ENCODE assay signal across 17 cellular contexts in genomic region chr18:58697131-58697530, GRCh38. TPM values are rescaled to one million over a fixed set of nuclear protein-coding genes. Genes with fewer than 3 reads are reported as not detected.
DNase-seq lines count a peak whose midpoint lies in the region; ATAC-seq and TF ChIP-seq lines count a peak whose summit lies in the region.
"Had no signal": no experiment of that assay in that cellular context is flagged by ENCODE, and none has a peak within 500 bp of the region (broad histone marks: within the 10 kb centered on the region; RNA-seq: fewer than 3 reads in every experiment).

No MANE protein-coding gene starts in this region.

- peaks cover 37% of the 10 kb centered on the region for H3K36me3 Mint-ChIP-seq in activated T-cell treated with anti-CD3 and anti-CD28 coated beads, Interleukin-2, amount 50 U/mL, for 4 hours (ENCODE audit: insufficient read depth)
- H3K36me3 Mint-ChIP-seq in T-helper 1 cell treated with Interleukin-12 subunit alpha and Interleukin-12 subunit beta and Interleukin-4 antibody, amounts not matched to agents 30 μg/mL and 1 μg/mL, for 36 hours (ENCODE audit: low read depth), result peaks cover 32% of the 10 kb centered on the region
- peaks cover 42% of the 10 kb centered on the region for H3K36me3 Mint-ChIP-seq in activated naive CD8-positive, alpha-beta T cell treated with anti-CD3 and anti-CD28 coated beads, Interleukin-2, amount 50 U/mL, for 24 hours (ENCODE audit: low read depth)
- H3K36me3 Mint-ChIP-seq in stimulated activated effector memory CD8-positive, alpha-beta T cell treated with anti-CD3 and anti-CD28 coated beads, Interleukin-12 subunit alpha, Interleukin-12 subunit beta, amount 100 ng/mL, for 72 hours, result peaks cover 23% of the 10 kb centered on the region
- peaks cover 52% of the 10 kb centered on the region for H3K36me3 Mint-ChIP-seq in nephron progenitor cell (ENCODE audit: low read depth)

- H3K27ac Mint-ChIP-seq in T-helper 1 cell treated with Interleukin-12 subunit alpha and Interleukin-12 subunit beta and Interleukin-4 antibody, amounts not matched to agents 30 μg/mL and 1 μg/mL, for 36 hours, result peak overlapping the region; percentile 77
- peak overlapping the region; percentile 87 for H3K27ac Mint-ChIP-seq in activated naive CD8-positive, alpha-beta T cell treated with anti-CD3 and anti-CD28 coated beads, Interleukin-2, amount 50 U/mL, for 24 hours
- H3K27ac Mint-ChIP-seq in stimulated activated effector memory CD8-positive, alpha-beta T cell treated with anti-CD3 and anti-CD28 coated beads, Interleukin-12 subunit alpha, Interleukin-12 subunit beta, amount 100 ng/mL, for 72 hours, result no peak overlapping the region
- no peak overlapping the region for H3K27ac Mint-ChIP-seq in nephron progenitor cell

- no peak for TF ChIP-seq CTCF in nephron progenitor cell (IDR thresholded peaks at IDR 0.05)

- peak in 1 of 2 donors; percentile 33 for ATAC-seq in activated T-cell treated with anti-CD3 and anti-CD28 coated beads, Interleukin-2, amount 50 U/mL, for 4 hours
- ATAC-seq in activated naive CD8-positive, alpha-beta T cell treated with anti-CD3 and anti-CD28 coated beads, Interleukin-2, amount 50 U/mL, for 24 hours, result peak; percentile 69
- ATAC-seq in stimulated activated effector memory CD8-positive, alpha-beta T cell treated with anti-CD3 and anti-CD28 coated beads, Interleukin-12 subunit alpha, Interleukin-12 subunit beta, amount 100 ng/mL, for 72 hours, result peak; percentile 52
- ATAC-seq: foreskin keratinocyte had no signal

- no peaks in the 10 kb centered on the region for H3K9me3 Mint-ChIP-seq in activated T-cell treated with anti-CD3 and anti-CD28 coated beads, Interleukin-2, amount 50 U/mL, for 4 hours
- no peaks in the 10 kb centered on the region for H3K9me3 Mint-ChIP-seq in T-helper 1 cell treated with Interleukin-12 subunit alpha and Interleukin-12 subunit beta and Interleukin-4 antibody, amounts not matched to agents 30 μg/mL and 1 μg/mL, for 36 hours
- H3K9me3 Mint-ChIP-seq in activated naive CD8-positive, alpha-beta T cell treated with anti-CD3 and anti-CD28 coated beads, Interleukin-2, amount 50 U/mL, for 24 hours, result no peaks in the 10 kb centered on the region
- H3K9me3 Mint-ChIP-seq in stimulated activated effector memory CD8-positive, alpha-beta T cell treated with anti-CD3 and anti-CD28 coated beads, Interleukin-12 subunit alpha, Interleukin-12 subunit beta, amount 100 ng/mL, for 72 hours, result no peaks in the 10 kb centered on the region
- H3K9me3 Mint-ChIP-seq in nephron progenitor cell, result no peaks in the 10 kb centered on the region

- peak overlapping the region; percentile 66 for H3K4me3 Mint-ChIP-seq in activated T-cell treated with anti-CD3 and anti-CD28 coated beads, Interleukin-2, amount 50 U/mL, for 4 hours
- H3K4me3 Mint-ChIP-seq in T-helper 1 cell treated with Interleukin-12 subunit alpha and Interleukin-12 subunit beta and Interleukin-4 antibody, amounts not matched to agents 30 μg/mL and 1 μg/mL, for 36 hours, result peak overlapping the region; percentile 69
- H3K4me3 Mint-ChIP-seq in activated naive CD8-positive, alpha-beta T cell treated with anti-CD3 and anti-CD28 coated beads, Interleukin-2, amount 50 U/mL, for 24 hours, result peak overlapping the region; percentile 63
- peak overlapping the region; percentile 30 for H3K4me3 Mint-ChIP-seq in stimulated activated effector memory CD8-positive, alpha-beta T cell treated with anti-CD3 and anti-CD28 coated beads, Interleukin-12 subunit alpha, Interleukin-12 subunit beta, amount 100 ng/mL, for 72 hours
- no peak overlapping the region for H3K4me3 Mint-ChIP-seq in nephron progenitor cell

- H3K27me3 Mint-ChIP-seq in activated T-cell treated with anti-CD3 and anti-CD28 coated beads, Interleukin-2, amount 50 U/mL, for 4 hours (ENCODE audit: low read depth), result no peaks in the 10 kb centered on the region
- H3K27me3 Mint-ChIP-seq in T-helper 1 cell treated with Interleukin-12 subunit alpha and Interleukin-12 subunit beta and Interleukin-4 antibody, amounts not matched to agents 30 μg/mL and 1 μg/mL, for 36 hours (ENCODE audit: low read depth), result no peaks in the 10 kb centered on the region
- H3K27me3 Mint-ChIP-seq in activated naive CD8-positive, alpha-beta T cell treated with anti-CD3 and anti-CD28 coated beads, Interleukin-2, amount 50 U/mL, for 24 hours, result no peaks in the 10 kb centered on the region
- no peaks in the 10 kb centered on the region for H3K27me3 Mint-ChIP-seq in nephron progenitor cell (ENCODE audit: low read depth, poor library complexity)

- H3K4me1 Mint-ChIP-seq in activated T-cell treated with anti-CD3 and anti-CD28 coated beads, Interleukin-2, amount 50 U/mL, for 4 hours (ENCODE audit: low read depth), result peaks cover 48% of the 10 kb centered on the region
- H3K4me1 Mint-ChIP-seq in T-helper 1 cell treated with Interleukin-12 subunit alpha and Interleukin-12 subunit beta and Interleukin-4 antibody, amounts not matched to agents 30 μg/mL and 1 μg/mL, for 36 hours (ENCODE audit: low read depth), result peaks cover 51% of the 10 kb centered on the region
- peaks cover 64% of the 10 kb centered on the region for H3K4me1 Mint-ChIP-seq in activated naive CD8-positive, alpha-beta T cell treated with anti-CD3 and anti-CD28 coated beads, Interleukin-2, amount 50 U/mL, for 24 hours
- H3K4me1 Mint-ChIP-seq in stimulated activated effector memory CD8-positive, alpha-beta T cell treated with anti-CD3 and anti-CD28 coated beads, Interleukin-12 subunit alpha, Interleukin-12 subunit beta, amount 100 ng/mL, for 72 hours, result peaks cover 42% of the 10 kb centered on the region
- H3K4me1 Mint-ChIP-seq in nephron progenitor cell, result no peaks in the 10 kb centered on the region

- no peak for DNase-seq in activated T-cell treated with anti-CD3 and anti-CD28 coated beads, Interleukin-2, amount 50 U/mL, for 4 hours
- no peak for DNase-seq in activated T-cell treated with anti-CD3 and anti-CD28 coated beads, Interleukin-2, amount 50 U/mL, for 48 hours
- no peak for DNase-seq in activated naive CD8-positive, alpha-beta T cell treated with anti-CD3 and anti-CD28 coated beads, Interleukin-2, amount 50 U/mL, for 24 hours
- DNase-seq in stimulated activated effector memory CD8-positive, alpha-beta T cell treated with anti-CD3 and anti-CD28 coated beads, Interleukin-12 subunit alpha, Interleukin-12 subunit beta, amount 100 ng/mL, for 72 hours (ENCODE audit: low spot score in 2 of 2), result no peak
- DNase-seq in C1 segment of cervical spinal cord (lab: John Stamatoyannopoulos, UW) (no peak), nephron progenitor cell (no peak), NCI-H2107 (lab: John Stamatoyannopoulos, UW) (no peak)
- DNase-seq: activated CD4-positive, CD25-positive, alpha-beta regulatory T cell; amygdala; central memory CD4-positive, alpha-beta T cell; DMS 273 treated with DMSO at 0.1 percent for 48 hours; erythroblast; foreskin keratinocyte; islet precursor cell; NCI-H524; T1000 had no signal

RNA-seq across cellular contexts. Expression of gene MALT1, which starts 25.9 kb away (rescaled TPM):
- 10 to 100 TPM; 31.1 to 49.3 (median 39.8) TPM for total RNA-seq in activated T-cell treated with anti-CD3 and anti-CD28 coated beads, Interleukin-2, amount 50 U/mL, for 4 hours

Comparison
In these comparisons a context has a peak if more than half of its experiments do, and no peak if none do; other contexts are left out.
1. H3K27ac Mint-ChIP-seq: peak in T-helper 1 cell treated with Interleukin-12 subunit alpha and Interleukin-12 subunit beta and Interleukin-4 antibody, amounts not matched to agents 30 μg/mL and 1 μg/mL, for 36 hours (single experiment) and activated naive CD8-positive, alpha-beta T cell treated with anti-CD3 and anti-CD28 coated beads, Interleukin-2, amount 50 U/mL, for 24 hours (single experiment); none in stimulated activated effector memory CD8-positive, alpha-beta T cell treated with anti-CD3 and anti-CD28 coated beads, Interleukin-12 subunit alpha, Interleukin-12 subunit beta, amount 100 ng/mL, for 72 hours (single experiment) and nephron progenitor cell (single experiment).